22 cellular contexts compared by ENCODE assay signal in genomic region chrX:43964936-43965335, GRCh38. TPM values are rescaled to one million over a fixed set of nuclear protein-coding genes. Genes with fewer than 3 reads are reported as not detected.
DNase-seq lines count a peak whose midpoint lies in the region; ATAC-seq, FAIRE-seq and TF ChIP-seq lines count a peak whose summit lies in the region.
"Had no signal": no experiment of that assay in that cellular context is flagged by ENCODE, and none has a peak within 500 bp of the region (broad histone marks: within the 10 kb centered on the region; RNA-seq: fewer than 3 reads in every experiment).

No MANE protein-coding gene starts in this region.

- H3K4me3 Mint-ChIP-seq in stimulated activated naive CD8-positive, alpha-beta T cell treated with anti-CD3 and anti-CD28 coated beads, Interleukin-15, amount 100 ng/mL, for 72 hours, result no peak overlapping the region
- no peak overlapping the region for H3K4me3 Mint-ChIP-seq in activated T-cell treated with anti-CD3 and anti-CD28 coated beads, Interleukin-2, amount 50 U/mL, for 72 hours
- H3K4me3 Mint-ChIP-seq: CD8-positive, alpha-beta memory T cell; GM23338; IgD-negative memory B cell had no signal

- H3K36me3 ChIP-seq in MG63, result no peaks in the 10 kb centered on the region
- H3K36me3 ChIP-seq in endothelial cell of umbilical vein (ENCODE audit: control insufficient read depth in 2 of 2, extremely low read depth in 1 of 2, insufficient read depth in 2 of 2, low read length in 2 of 2), result no peaks in the 10 kb centered on the region
- H3K36me3 ChIP-seq: BLaER1 had no signal

- POLR2A ChIA-PET in endothelial cell of umbilical vein (lab: Charles Lee), result no interaction called here

- no peaks in the 10 kb centered on the region for H3K36me3 Mint-ChIP-seq in activated T-cell treated with anti-CD3 and anti-CD28 coated beads, Interleukin-2, amount 50 U/mL, for 72 hours (ENCODE audit: insufficient read depth in 2 of 2)
- H3K36me3 Mint-ChIP-seq: IgD-negative memory B cell had no signal

- no peak overlapping the region for H3K4me2 ChIP-seq in endothelial cell of umbilical vein (ENCODE audit: insufficient read depth, low read length)
- H3K4me2 ChIP-seq: BLaER1, GM23338 had no signal

- no peaks in the 10 kb centered on the region for H4K20me1 ChIP-seq in endothelial cell of umbilical vein (replicated peaks; ENCODE audit: control insufficient read depth, extremely low read depth, insufficient read depth, low read length)
- H4K20me1 ChIP-seq: BLaER1 had no signal

- H3K4me1 Mint-ChIP-seq in stimulated activated naive CD8-positive, alpha-beta T cell treated with anti-CD3 and anti-CD28 coated beads, Interleukin-15, amount 100 ng/mL, for 72 hours, result no peaks in the 10 kb centered on the region
- H3K4me1 Mint-ChIP-seq in activated T-cell treated with anti-CD3 and anti-CD28 coated beads, Interleukin-2, amount 50 U/mL, for 72 hours (ENCODE audit: low read depth), result no peaks in the 10 kb centered on the region
- H3K4me1 Mint-ChIP-seq: CD8-positive, alpha-beta memory T cell; IgD-negative memory B cell had no signal

- H3K9me3 ChIP-seq in MG63, result no peaks in the 10 kb centered on the region; the same call in 1 of the 2 replicates
- H3K9me3 ChIP-seq in endothelial cell of umbilical vein (replicated peaks; ENCODE audit: control insufficient read depth, insufficient read depth, low read length), result no peaks in the 10 kb centered on the region
- H3K9me3 ChIP-seq: BLaER1, Caco-2 had no signal

- H3K27ac ChIP-seq in endothelial cell of umbilical vein (ENCODE audit: insufficient read depth, low read depth, low read length), result no peak overlapping the region
- H3K27ac ChIP-seq: BLaER1 had no signal

- no peaks in the 10 kb centered on the region for H3K9me3 Mint-ChIP-seq in stimulated activated naive CD8-positive, alpha-beta T cell treated with anti-CD3 and anti-CD28 coated beads, Interleukin-15, amount 100 ng/mL, for 72 hours
- peaks cover 0 to 2% of the 10 kb centered on the region in 2 donors for H3K9me3 Mint-ChIP-seq in activated T-cell treated with anti-CD3 and anti-CD28 coated beads, Interleukin-2, amount 50 U/mL, for 72 hours
- H3K9me3 Mint-ChIP-seq: GM23338 had no signal

- no peak overlapping the region for H3K4me3 ChIP-seq in MG63
- H3K4me3 ChIP-seq in endothelial cell of umbilical vein (replicated peaks in 1 of 3; ENCODE audit: insufficient read depth in 1 of 3, low read depth in 1 of 3, low read length in 3 of 3), result no peak overlapping the region
- H3K4me3 ChIP-seq: BLaER1, GM12878, GM23338 had no signal

- intact Hi-C loops in endothelial cell of umbilical vein (cut with micrococcal nuclease), result loop anchor here (2.0 kb wide), 1 partner anchor 48 kb away; no protein-coding TSS in a partner anchor

- H3K27ac Mint-ChIP-seq in stimulated activated naive CD8-positive, alpha-beta T cell treated with anti-CD3 and anti-CD28 coated beads, Interleukin-15, amount 100 ng/mL, for 72 hours, result no peak overlapping the region
- H3K27ac Mint-ChIP-seq in activated T-cell treated with anti-CD3 and anti-CD28 coated beads, Interleukin-2, amount 50 U/mL, for 72 hours, result no peak overlapping the region
- H3K27ac Mint-ChIP-seq: CD8-positive, alpha-beta memory T cell; GM23338; IgD-negative memory B cell had no signal

- CTCF ChIA-PET in endothelial cell of umbilical vein (lab: Charles Lee), result interaction anchor here (1.1 to 1.4 kb wide), 3 partner anchors 48 to 279 kb away, joined by 3 to 4 read pairs (median 4); no protein-coding TSS in a partner anchor

- no peak for TF ChIP-seq POLR2A in endothelial cell of umbilical vein (IDR thresholded peaks at IDR 0.05; ENCODE audit: low read depth, low read length)

- no peaks in the 10 kb centered on the region for H3K9me1 ChIP-seq in endothelial cell of umbilical vein (replicated peaks; ENCODE audit: control insufficient read depth, extremely low read depth, insufficient read depth, low read length)

- peaks cover 5% of the 10 kb centered on the region for H3K4me1 ChIP-seq in endothelial cell of umbilical vein (ENCODE audit: control insufficient read depth, extremely low read depth, insufficient read depth, low read length)
- H3K4me1 ChIP-seq: BLaER1, Caco-2 had no signal

- no peak for TF ChIP-seq CTCF in endothelial cell of umbilical vein (IDR thresholded peaks at IDR 0.05; ENCODE audit: extremely low read depth in 1 of 2, insufficient read depth in 1 of 2, low read depth in 1 of 2, low read length in 2 of 2)

- H3K9ac ChIP-seq in endothelial cell of umbilical vein (replicated peaks; ENCODE audit: extremely low read depth, insufficient read depth, low read length), result no peak overlapping the region
- H3K9ac ChIP-seq: BLaER1 had no signal

- no peaks in the 10 kb centered on the region for H3K79me2 ChIP-seq in endothelial cell of umbilical vein (ENCODE audit: control insufficient read depth, insufficient read depth, low read length)

- H3K27me3 ChIP-seq in MG63, result no peaks in the 10 kb centered on the region
- no peaks in the 10 kb centered on the region for H3K27me3 ChIP-seq in endothelial cell of umbilical vein (ENCODE audit: control insufficient read depth in 2 of 2, insufficient read depth in 2 of 2, low read length in 2 of 2)

- dilution Hi-C loops in endothelial cell of umbilical vein (cut with MboI; ENCODE audit: extremely low pct_ligation_motif_present, low sequenced_read_pairs), result no loop called here

- FAIRE-seq in endothelial cell of umbilical vein (lab: Jason Lieb, UNC), result peak; percentile 15
- FAIRE-seq: GM12878, GM18507, GM19239 had no signal

- no peak for DNase-seq in stimulated activated naive CD8-positive, alpha-beta T cell treated with anti-CD3 and anti-CD28 coated beads, Interleukin-15, amount 100 ng/mL, for 72 hours
- no peak for DNase-seq in stimulated activated naive CD8-positive, alpha-beta T cell treated with anti-CD3 and anti-CD28 coated beads, Interleukin-15, Interleukin-2, amounts not matched to agents 100 U/mL and 50 U/mL, for 24 hours
- DNase-seq in MG63 (peak; percentile 8), endothelial cell of umbilical vein (ENCODE audit: low read depth, low spot score) (peak; percentile 7), kidney tubule cell (ENCODE audit: low spot score) (peak; percentile 14), Kasumi-1 (lab: John Stamatoyannopoulos, UW) (no peak)
- DNase-seq in activated T-cell treated with anti-CD3 and anti-CD28 coated beads, Interleukin-2, amount 50 U/mL, for 72 hours, result no peak
- DNase-seq: 8988T; AML-193; Caco-2; CD8-positive, alpha-beta memory T cell; DND-41; H7 had no signal

- ATAC-seq in stimulated activated naive CD8-positive, alpha-beta T cell treated with anti-CD3 and anti-CD28 coated beads, Interleukin-15, amount 100 ng/mL, for 72 hours, result peak; percentile 67
- ATAC-seq in stimulated activated naive CD8-positive, alpha-beta T cell treated with anti-CD3 and anti-CD28 coated beads, Interleukin-15, Interleukin-2, amounts not matched to agents 100 U/mL and 50 U/mL, for 24 hours, result no peak
- ATAC-seq in GM19035 (IDR thresholded peaks at IDR 0.05; ENCODE audit: unreplicated experiment), result no peak
- ATAC-seq in activated T-cell treated with anti-CD3 and anti-CD28 coated beads, Interleukin-2, amount 50 U/mL, for 72 hours (replicated peaks in 1 of 2), result no peak
- ATAC-seq: GM12878, GM23338 had no signal

- no TSS peak for BruUV-seq in endothelial cell of umbilical vein (replicated peaks; lab: Mats Ljungman, UMichigan)

- H2AFZ ChIP-seq in endothelial cell of umbilical vein (ENCODE audit: low read depth, low read length), result no peak overlapping the region
- H2AFZ ChIP-seq: GM23338 had no signal

- no peaks in the 10 kb centered on the region for H3K27me3 Mint-ChIP-seq in stimulated activated naive CD8-positive, alpha-beta T cell treated with anti-CD3 and anti-CD28 coated beads, Interleukin-15, amount 100 ng/mL, for 72 hours
- H3K27me3 Mint-ChIP-seq in activated T-cell treated with anti-CD3 and anti-CD28 coated beads, Interleukin-2, amount 50 U/mL, for 72 hours (ENCODE audit: low read depth), result peaks cover 25% of the 10 kb centered on the region

TF ChIP-seq in endothelial cell of umbilical vein, 7 proteins besides CTCF, POLR2A, EP300 and RAD21:
- no peak for TF ChIP-seq MYC (IDR thresholded peaks at IDR 0.05; ENCODE audit: low read depth, low read length)
- TF ChIP-seq JUN (IDR thresholded peaks at IDR 0.05; ENCODE audit: borderline replicate concordance, insufficient read depth, insufficient read length, low read depth), result no peak
- peak; percentile 12 for TF ChIP-seq FOS (IDR thresholded peaks at IDR 0.05; ENCODE audit: borderline replicate concordance, insufficient read depth, low read length)
- TF ChIP-seq MAX (IDR thresholded peaks at IDR 0.05; ENCODE audit: insufficient read depth, insufficient read length), result no peak

RNA-seq across cellular contexts. Expression of gene NDP, which starts 8.3 kb away (rescaled TPM):
- 0.10 and 1.4 TPM in 2 replicates for total RNA-seq in MG63 (2014; rRNA removed; shearing (Covaris generic); ENCODE audit: low replicate concordance)
- total RNA-seq in endothelial cell of umbilical vein, result 0.60 TPM in 1 of 2 replicates, not detected in the other
- polyA plus RNA-seq in endothelial cell of umbilical vein, result 0.14 and 0.58 TPM in 2 replicates
- 0.21 and 0.49 TPM in 2 replicates for polyA plus RNA-seq in endothelial cell of umbilical vein (2011; cell fraction: cytosol; rRNA removed)
- 0.10 and 0.20 TPM in 2 replicates for polyA plus RNA-seq in endothelial cell of umbilical vein (2011; cell fraction: nucleus; rRNA removed)
- 0.62 TPM in 1 of 2 replicates, not detected in the other for polyA plus RNA-seq in endothelial cell of umbilical vein (2012)
- not detected in 2 replicates for polyA minus RNA-seq in endothelial cell of umbilical vein
- polyA minus RNA-seq in endothelial cell of umbilical vein (2011; cell fraction: cytosol; rRNA and poly(A)+ RNA removed), result not detected
- polyA minus RNA-seq in endothelial cell of umbilical vein (2011; cell fraction: nucleus; rRNA and poly(A)+ RNA removed), result not detected in 2 replicates
- total RNA-seq in activated T-cell treated with anti-CD3 and anti-CD28 coated beads, Interleukin-2, amount 50 U/mL, for 72 hours, result not detected
- total RNA-seq: CD8-positive, alpha-beta memory T cell; G401; GM12878; H7; HT-29 had no signal
- polyA plus RNA-seq: CD8-positive, alpha-beta memory T cell; GM23338; IgD-negative memory B cell had no signal

Comparison
In these comparisons a context has a peak if more than half of its experiments do, and no peak if none do; other contexts are left out.
1. DNase-seq: peak in MG63 (single experiment), endothelial cell of umbilical vein (single experiment) and kidney tubule cell (single experiment); none in stimulated activated naive CD8-positive, alpha-beta T cell treated with anti-CD3 and anti-CD28 coated beads, Interleukin-15, amount 100 ng/mL, for 72 hours (0 of 2), stimulated activated naive CD8-positive, alpha-beta T cell treated with anti-CD3 and anti-CD28 coated beads, Interleukin-15, Interleukin-2, amounts not matched to agents 100 U/mL and 50 U/mL, for 24 hours (single experiment), activated T-cell treated with anti-CD3 and anti-CD28 coated beads, Interleukin-2, amount 50 U/mL, for 72 hours (0 of 2) and Kasumi-1 (0 of 2).